Comparison of ENCODE assay signal across 1 cellular context in the genomic region with DNA sequence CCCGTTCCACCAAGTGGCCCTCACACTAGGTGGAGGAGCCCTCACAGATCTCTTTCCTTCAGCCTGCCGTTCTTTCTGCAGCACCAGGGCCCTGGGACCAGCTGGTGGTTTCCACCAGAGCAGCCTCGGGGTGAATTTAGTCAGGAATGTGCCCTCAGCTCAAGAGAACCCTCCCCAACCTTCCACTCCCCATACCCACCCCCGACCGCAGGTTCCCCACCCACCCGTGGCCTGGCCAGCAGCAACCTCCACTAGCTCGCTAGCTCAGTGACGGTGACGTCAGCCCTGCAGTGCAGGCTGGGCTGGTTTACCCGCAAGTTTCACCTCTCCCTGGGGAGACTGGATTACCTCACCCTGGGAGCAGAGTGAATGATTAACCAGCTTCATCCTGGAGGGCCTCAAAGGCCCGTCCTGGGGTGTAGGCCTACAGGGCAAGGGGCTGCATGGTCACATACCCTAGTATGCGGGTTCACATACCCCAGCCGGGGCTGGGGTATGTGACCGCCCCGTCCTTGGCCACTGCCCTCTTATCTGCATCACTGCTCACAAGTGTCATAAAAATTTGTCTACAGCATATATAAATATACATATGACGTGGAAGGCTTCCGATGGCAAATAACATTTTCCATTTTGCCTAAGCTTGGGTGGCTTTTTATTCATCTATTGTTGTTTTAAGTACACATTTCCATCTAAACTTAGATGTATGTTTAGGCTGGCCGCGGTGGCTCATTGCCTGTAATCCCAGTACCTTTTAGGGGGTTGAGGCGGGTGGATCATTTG.
TF ChIP-seq lines count a peak whose summit lies in the region.

No MANE protein-coding gene starts in this region.

TF ChIP-seq in K562, 482 proteins besides CTCF, POLR2A, EP300 and RAD21 (continued from another document):
- TF ChIP-seq, protein P1, sequence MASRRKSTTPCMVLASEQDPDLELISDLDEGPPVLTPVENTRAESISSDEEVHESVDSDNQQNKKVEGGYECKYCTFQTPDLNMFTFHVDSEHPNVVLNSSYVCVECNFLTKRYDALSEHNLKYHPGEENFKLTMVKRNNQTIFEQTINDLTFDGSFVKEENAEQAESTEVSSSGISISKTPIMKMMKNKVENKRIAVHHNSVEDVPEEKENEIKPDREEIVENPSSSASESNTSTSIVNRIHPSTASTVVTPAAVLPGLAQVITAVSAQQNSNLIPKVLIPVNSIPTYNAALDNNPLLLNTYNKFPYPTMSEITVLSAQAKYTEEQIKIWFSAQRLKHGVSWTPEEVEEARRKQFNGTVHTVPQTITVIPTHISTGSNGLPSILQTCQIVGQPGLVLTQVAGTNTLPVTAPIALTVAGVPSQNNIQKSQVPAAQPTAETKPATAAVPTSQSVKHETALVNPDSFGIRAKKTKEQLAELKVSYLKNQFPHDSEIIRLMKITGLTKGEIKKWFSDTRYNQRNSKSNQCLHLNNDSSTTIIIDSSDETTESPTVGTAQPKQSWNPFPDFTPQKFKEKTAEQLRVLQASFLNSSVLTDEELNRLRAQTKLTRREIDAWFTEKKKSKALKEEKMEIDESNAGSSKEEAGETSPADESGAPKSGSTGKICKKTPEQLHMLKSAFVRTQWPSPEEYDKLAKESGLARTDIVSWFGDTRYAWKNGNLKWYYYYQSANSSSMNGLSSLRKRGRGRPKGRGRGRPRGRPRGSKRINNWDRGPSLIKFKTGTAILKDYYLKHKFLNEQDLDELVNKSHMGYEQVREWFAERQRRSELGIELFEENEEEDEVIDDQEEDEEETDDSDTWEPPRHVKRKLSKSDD (conservative IDR thresholded peaks at IDR 0.05; ENCODE audit: low read length): no peak
- peak; percentile 39; the same call in 1 of the 2 replicates for TF ChIP-seq ZFX (CRISPR knock-in tag; IDR thresholded peaks at IDR 0.05)
- TF ChIP-seq CEBPG (CRISPR knock-in tag; IDR thresholded peaks at IDR 0.05): no peak
- TF ChIP-seq CEBPG (tag; conservative IDR thresholded peaks at IDR 0.05 in 1 of 2, IDR thresholded peaks at IDR 0.05 in 1 of 2): peak in 1 of 2 experiments; percentile 46; a peak in 1 of 4 replicates
- no peak for TF ChIP-seq ZNF644 (tag; IDR thresholded peaks at IDR 0.05; ENCODE audit: low read depth)
- no peak for TF ChIP-seq ARHGAP35 (IDR thresholded peaks at IDR 0.05; ENCODE audit: partially characterized antibody)
- TF ChIP-seq ESRRA (IDR thresholded peaks at IDR 0.05; ENCODE audit: borderline replicate concordance, low read depth): 0 out of 2 replicates have a peak, but pooled peaks have one; percentile 15
- TF ChIP-seq FOSL1 (tag; conservative IDR thresholded peaks at IDR 0.05): peak; percentile 40; the same call in 1 of the 2 replicates
- TF ChIP-seq TAF9B (IDR thresholded peaks at IDR 0.05; ENCODE audit: partially characterized antibody): no peak
- no peak for TF ChIP-seq ZBTB7A (IDR thresholded peaks at IDR 0.05; ENCODE audit: borderline replicate concordance, control insufficient read depth, low read depth, low read length)
- TF ChIP-seq ZNF121 (CRISPR knock-in tag; conservative IDR thresholded peaks at IDR 0.05): no peak
- TF ChIP-seq, protein P2, sequence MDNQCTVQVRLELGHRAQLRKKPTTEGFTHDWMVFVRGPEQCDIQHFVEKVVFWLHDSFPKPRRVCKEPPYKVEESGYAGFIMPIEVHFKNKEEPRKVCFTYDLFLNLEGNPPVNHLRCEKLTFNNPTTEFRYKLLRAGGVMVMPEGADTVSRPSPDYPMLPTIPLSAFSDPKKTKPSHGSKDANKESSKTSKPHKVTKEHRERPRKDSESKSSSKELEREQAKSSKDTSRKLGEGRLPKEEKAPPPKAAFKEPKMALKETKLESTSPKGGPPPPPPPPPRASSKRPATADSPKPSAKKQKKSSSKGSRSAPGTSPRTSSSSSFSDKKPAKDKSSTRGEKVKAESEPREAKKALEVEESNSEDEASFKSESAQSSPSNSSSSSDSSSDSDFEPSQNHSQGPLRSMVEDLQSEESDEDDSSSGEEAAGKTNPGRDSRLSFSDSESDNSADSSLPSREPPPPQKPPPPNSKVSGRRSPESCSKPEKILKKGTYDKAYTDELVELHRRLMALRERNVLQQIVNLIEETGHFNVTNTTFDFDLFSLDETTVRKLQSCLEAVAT (IDR thresholded peaks at IDR 0.05): no peak
- TF ChIP-seq ZNF444 (CRISPR knock-in tag; IDR thresholded peaks at IDR 0.05): no peak
- no peak for TF ChIP-seq ZNF830 (CRISPR knock-in tag; IDR thresholded peaks at IDR 0.05)
- no peak for TF ChIP-seq ZNF75A (CRISPR knock-in tag; IDR thresholded peaks at IDR 0.05)
- no peak for TF ChIP-seq HMG20A (CRISPR knock-in tag; conservative IDR thresholded peaks at IDR 0.05)
- TF ChIP-seq RBM17 (IDR thresholded peaks at IDR 0.05; ENCODE audit: borderline replicate concordance, low read depth, low read length): no peak
- peak; percentile 85 for TF ChIP-seq JUN (IDR thresholded peaks at IDR 0.05; ENCODE audit: borderline replicate concordance, low read depth, low read length)
- no peak for TF ChIP-seq JUN (CRISPR knock-in tag; IDR thresholded peaks at IDR 0.05; ENCODE audit: borderline replicate concordance)
- TF ChIP-seq ZNF143 (CRISPR knock-in tag; IDR thresholded peaks at IDR 0.05): no peak
